ENCODE assay signal across 28 cellular contexts in the genomic region with DNA sequence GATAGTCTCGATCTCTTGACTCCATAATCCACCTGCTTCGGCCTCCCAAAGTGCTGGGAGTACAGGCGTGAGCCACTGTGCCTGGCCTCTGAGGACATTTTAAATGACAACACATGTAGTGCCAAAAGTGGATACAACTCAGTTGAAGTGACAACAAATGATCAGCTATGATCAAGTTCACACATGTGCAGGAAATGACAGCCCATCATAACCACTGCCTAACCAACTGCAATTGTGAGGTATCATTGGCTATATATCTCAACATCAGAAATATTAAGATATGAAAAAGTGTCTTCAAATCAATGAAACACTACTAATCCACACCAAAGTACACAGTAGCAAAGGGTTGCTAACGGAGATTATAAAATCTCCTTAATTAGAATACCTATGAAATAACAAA.
"Had no signal": no experiment of that assay in that cellular context is flagged by ENCODE, and none has a peak within 500 bp of the region (broad histone marks: within the 10 kb centered on the region; RNA-seq: fewer than 3 reads in every experiment).

No MANE protein-coding gene starts in this region.

- H3K36me3 Mint-ChIP-seq: activated CD4-positive, alpha-beta memory T cell treated with anti-CD3 and anti-CD28 coated beads for 36 hours; activated naive CD4-positive, alpha-beta T cell treated with anti-CD3 and anti-CD28 coated beads, Interleukin-2, amount 50 U/mL, for 72 hours had no signal

- ATAC-seq: activated naive CD4-positive, alpha-beta T cell treated with anti-CD3 and anti-CD28 coated beads, Interleukin-2, amount 50 U/mL, for 72 hours; body of pancreas; K562; PC-3; SK-N-SH treated with all-trans-retinoic acid at 6 μM for 48 hours; T-cell had no signal

- H3K27me3 Mint-ChIP-seq: activated CD4-positive, alpha-beta memory T cell treated with anti-CD3 and anti-CD28 coated beads for 36 hours; activated CD4-positive, alpha-beta T cell treated with anti-CD3 and anti-CD28 coated beads, Interleukin-2, amount 10 ng/mL, durations not matched to agents 7 days and 5 days; T-cell had no signal

- H3K9me3 Mint-ChIP-seq: activated CD4-positive, alpha-beta memory T cell treated with anti-CD3 and anti-CD28 coated beads for 36 hours; activated CD4-positive, alpha-beta T cell treated with anti-CD3 and anti-CD28 coated beads, Interleukin-2, amount 10 ng/mL, durations not matched to agents 7 days and 5 days; activated naive CD4-positive, alpha-beta T cell treated with anti-CD3 and anti-CD28 coated beads for 36 hours; activated naive CD4-positive, alpha-beta T cell treated with anti-CD3 and anti-CD28 coated beads, Interleukin-2, amount 50 U/mL, for 72 hours; activated T-helper 1 cell treated with anti-CD3 and anti-CD28 coated beads, Interleukin-12 subunit alpha, Interleukin-12 subunit beta, Interleukin-2, Interleukin-4 antibody, amounts not matched to agents 30 ng/mL and 10 ng/mL and 1 ng/mL, durations not matched to agents 14 hours and 24 hours and 36 hours; T-cell had no signal

- DNase-seq: activated CD4-positive, alpha-beta memory T cell treated with anti-CD3 and anti-CD28 coated beads for 36 hours; activated CD4-positive, alpha-beta T cell treated with anti-CD3 and anti-CD28 coated beads, Interleukin-2, amount 10 ng/mL, durations not matched to agents 7 days and 5 days; activated gamma-delta T cell treated with Interleukin-2 at 50 U/mL for 16 hours; activated naive CD4-positive, alpha-beta T cell treated with anti-CD3 and anti-CD28 coated beads for 36 hours; activated T-cell treated with anti-CD3 and anti-CD28 coated beads, Interleukin-2, amount 50 U/mL, for 1 hour; adrenal gland; body of pancreas; cerebellar nuclear complex; IMR-90; NCI-H1105 treated with DMSO at 0.1 percent for 48 hours; NCI-H1436; NCI-H1694; NCI-H1930; NCI-H2081 treated with DMSO at 0.1 percent for 48 hours; NCI-H226; NCI-H446 treated with DMSO at 0.1 percent for 48 hours; NCI-H69; NCI-H82; NK-92 treated with Interleukin-12 subunit alpha and Interleukin-12 subunit beta, amount 100 ng/mL, for 24 hours; PC-3; Peyer's patch; RPMI8226; SHP77 treated with DMSO at 0.1 percent for 48 hours; T-cell had no signal

- H3K27ac Mint-ChIP-seq: activated CD4-positive, alpha-beta memory T cell treated with anti-CD3 and anti-CD28 coated beads for 36 hours; activated CD4-positive, alpha-beta T cell treated with anti-CD3 and anti-CD28 coated beads, Interleukin-2, amount 10 ng/mL, durations not matched to agents 7 days and 5 days; activated naive CD4-positive, alpha-beta T cell treated with anti-CD3 and anti-CD28 coated beads for 36 hours; activated T-helper 1 cell treated with anti-CD3 and anti-CD28 coated beads, Interleukin-12 subunit alpha, Interleukin-12 subunit beta, Interleukin-2, Interleukin-4 antibody, amounts not matched to agents 30 ng/mL and 10 ng/mL and 1 ng/mL, durations not matched to agents 14 hours and 24 hours and 36 hours; T-cell had no signal

- H3K4me3 Mint-ChIP-seq: activated CD4-positive, alpha-beta memory T cell treated with anti-CD3 and anti-CD28 coated beads for 36 hours; activated CD4-positive, alpha-beta T cell treated with anti-CD3 and anti-CD28 coated beads, Interleukin-2, amount 10 ng/mL, durations not matched to agents 7 days and 5 days; activated naive CD4-positive, alpha-beta T cell treated with anti-CD3 and anti-CD28 coated beads for 36 hours; activated T-helper 1 cell treated with anti-CD3 and anti-CD28 coated beads, Interleukin-12 subunit alpha, Interleukin-12 subunit beta, Interleukin-2, Interleukin-4 antibody, amounts not matched to agents 30 ng/mL and 10 ng/mL and 1 ng/mL, durations not matched to agents 14 hours and 24 hours and 36 hours; T-cell had no signal
